8 cellular contexts compared by ENCODE assay signal in the genomic region with DNA sequence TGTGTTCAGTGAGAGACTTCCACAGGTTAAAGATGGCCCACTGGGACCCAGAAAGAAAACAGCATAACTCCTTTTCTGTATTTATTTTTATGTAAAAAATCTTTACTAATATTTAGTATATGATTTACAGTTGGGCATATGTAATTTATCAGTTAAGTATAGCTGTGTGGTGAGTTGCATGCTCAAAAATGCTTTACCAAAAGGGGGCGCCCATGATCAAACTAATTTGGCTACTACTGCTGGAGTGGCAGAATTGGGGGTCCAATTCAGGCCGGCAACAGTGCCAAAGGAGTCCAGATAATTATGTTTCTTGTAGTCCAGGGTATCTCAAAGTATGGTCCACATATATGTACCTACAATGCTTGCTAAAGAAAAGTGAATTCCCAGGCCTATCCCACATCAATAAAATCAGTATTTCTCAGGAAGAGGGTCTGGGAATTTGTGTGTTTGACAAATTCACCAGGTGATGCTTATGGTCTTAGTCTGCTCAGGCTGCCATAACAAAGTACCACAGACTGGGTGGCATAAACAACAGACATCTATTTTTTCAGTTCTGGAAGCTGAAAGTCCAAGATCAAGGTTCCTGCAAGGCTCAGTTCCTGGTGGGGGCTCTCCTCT.
DNase-seq lines count a peak whose midpoint lies in the region; ATAC-seq and TF ChIP-seq lines count a peak whose summit lies in the region.

No MANE protein-coding gene starts in this region.

- H3K27ac Mint-ChIP-seq in Calu3 (ENCODE audit: unreplicated experiment) (no peak overlapping the region), nephron (no peak overlapping the region)

- H3K4me3 Mint-ChIP-seq in Calu3 (ENCODE audit: low read depth, unreplicated experiment): no peak overlapping the region
- H3K4me3 Mint-ChIP-seq in nephron: no peak overlapping the region

- CTCF ChIA-PET in Calu3 (lab: Charles Lee): interaction anchor here (0.5 to 1.4 kb wide), 6 partner anchors 26 to 1584 kb away, joined by 3 to 6 read pairs (median 4); no protein-coding TSS in a partner anchor

- no peak overlapping the region for H2AFZ ChIP-seq in KMS-11 (ENCODE audit: low read depth)

- DNase-seq in Calu3 (peak; percentile 58), colonic mucosa (peak; percentile 75), ureter (ENCODE audit: low spot score) (peak; percentile 51)
- DNase-seq in activated CD4-positive, CD25-positive, alpha-beta regulatory T cell treated with anti-CD3 and anti-CD28 coated beads, Interleukin-2, amount 50 U/mL, for 72 hours: peak; percentile 41

- H3K27me3 Mint-ChIP-seq in Calu3 (ENCODE audit: unreplicated experiment) (no peaks in the 10 kb centered on the region), nephron (ENCODE audit: low read depth) (peaks cover 11% of the 10 kb centered on the region)

- H4K20me1 ChIP-seq in KMS-11 (ENCODE audit: insufficient read depth): no peaks in the 10 kb centered on the region

- H3K4me1 ChIP-seq in KMS-11 (ENCODE audit: low read depth, poor library complexity, severe bottlenecking) (no peaks in the 10 kb centered on the region), colonic mucosa (no peaks in the 10 kb centered on the region)

- H3K4me1 Mint-ChIP-seq in Calu3 (ENCODE audit: low read depth, unreplicated experiment): peaks cover 31% of the 10 kb centered on the region
- H3K4me1 Mint-ChIP-seq in nephron: no peaks in the 10 kb centered on the region

- BruUV-seq in Calu3 (replicated peaks; lab: Mats Ljungman, UMichigan): no TSS peak

- no peak overlapping the region for H3K4me2 ChIP-seq in KMS-11

- H3K4me3 ChIP-seq in KMS-11 (IDR thresholded peaks at IDR 0.05; ENCODE audit: insufficient read depth, low read depth, low read length): no peak overlapping the region
- no peak overlapping the region for H3K4me3 ChIP-seq in colonic mucosa

- intact Hi-C loops in Calu3 (cut with micrococcal nuclease; ENCODE audit: unreplicated experiment): loop anchor here (5.0 kb wide), 1 partner anchor 70 kb away; no protein-coding TSS in a partner anchor
- intact Hi-C loops in colonic mucosa (cut with DNase I): no loop called here

- no peak for ATAC-seq in GM18907 (IDR thresholded peaks at IDR 0.05; ENCODE audit: unreplicated experiment)
- no peak for ATAC-seq in HG03045 (IDR thresholded peaks at IDR 0.05; ENCODE audit: unreplicated experiment)

- no peak overlapping the region for H3K27ac ChIP-seq in KMS-11
- no peak overlapping the region for H3K27ac ChIP-seq in colonic mucosa

- TF ChIP-seq CTCF in Calu3 (IDR thresholded peaks at IDR 0.05; ENCODE audit: unreplicated experiment): peak; percentile 61
- peak; percentile 56 for TF ChIP-seq CTCF in KMS-11 (conservative IDR thresholded peaks at IDR 0.05; ENCODE audit: low read depth, low read length)
- peak; percentile 51 for TF ChIP-seq CTCF in colonic mucosa (IDR thresholded peaks at IDR 0.05)
- peak; percentile 43 to 61 (median 55) for TF ChIP-seq CTCF in nephron (IDR thresholded peaks at IDR 0.05; ENCODE audit: unreplicated experiment in 3 of 3)

- no peaks in the 10 kb centered on the region for H3K36me3 Mint-ChIP-seq in Calu3 (ENCODE audit: insufficient read depth, unreplicated experiment)
- no peaks in the 10 kb centered on the region for H3K36me3 Mint-ChIP-seq in nephron (ENCODE audit: low read depth)

- no peaks in the 10 kb centered on the region for H3K79me2 ChIP-seq in KMS-11 (ENCODE audit: insufficient read depth, low read depth)

- H3K9me3 ChIP-seq in colonic mucosa: no peaks in the 10 kb centered on the region

- H3K36me3 ChIP-seq in KMS-11 (ENCODE audit: insufficient read depth) (no peaks in the 10 kb centered on the region), colonic mucosa (no peaks in the 10 kb centered on the region)

- H3K9ac ChIP-seq in KMS-11 (no peak overlapping the region), colonic mucosa (ENCODE audit: low read depth in 2 of 2, low read length in 2 of 2) (no peak overlapping the region)

- H3K9me3 Mint-ChIP-seq in Calu3 (ENCODE audit: low read depth, unreplicated experiment): no peaks in the 10 kb centered on the region
- no peaks in the 10 kb centered on the region for H3K9me3 Mint-ChIP-seq in nephron

- H3K27me3 ChIP-seq in KMS-11 (ENCODE audit: insufficient read depth, low read depth) (no peaks in the 10 kb centered on the region), colonic mucosa (no peaks in the 10 kb centered on the region)
